8 cellular contexts compared by ENCODE assay signal in genomic region chr20:26209171-26209941, GRCh38.
DNase-seq lines count a peak whose midpoint lies in the region; ATAC-seq and TF ChIP-seq lines count a peak whose summit lies in the region.

No MANE protein-coding gene starts in this region.

- no peaks in the 10 kb centered on the region for H3K4me1 ChIP-seq in parathyroid adenoma

- no peak overlapping the region for H3K4me2 ChIP-seq in parathyroid adenoma (ENCODE audit: low read length)

- H3K36me3 ChIP-seq in parathyroid adenoma (ENCODE audit: control insufficient read depth, insufficient read depth, low read length): no peaks in the 10 kb centered on the region

- H3K9me3 ChIP-seq in parathyroid adenoma (ENCODE audit: control insufficient read depth, low read length): no peaks in the 10 kb centered on the region

- ATAC-seq in GM21423 (IDR thresholded peaks at IDR 0.05; ENCODE audit: unreplicated experiment): no peak

- H3K4me3 ChIP-seq in parathyroid adenoma (ENCODE audit: low read depth, low read length): no peak overlapping the region

- H3K79me2 ChIP-seq in parathyroid adenoma: no peaks in the 10 kb centered on the region

- H2AFZ ChIP-seq in parathyroid adenoma: peak overlapping the region; percentile 44

- DNase-seq in D341Med (ENCODE audit: low spot score): peak; percentile 33
- peak; percentile 1 to 20 for DNase-seq in activated CD4-positive, alpha-beta T cell treated with anti-CD3 and anti-CD28 coated beads for 4 hours
- peak; percentile 72 for DNase-seq in ecto neural progenitor cell (ENCODE audit: low spot score)
- DNase-seq in GM19240 (ENCODE audit: insufficient read length, low spot score): no peak
- DNase-seq in AG08395 (ENCODE audit: low spot score): no peak
- no peak for DNase-seq in RKO (ENCODE audit: low spot score)

- H3K9ac ChIP-seq in parathyroid adenoma: no peak overlapping the region

- no peak for TF ChIP-seq CTCF in parathyroid adenoma (IDR thresholded peaks at IDR 0.05)

- H3K27me3 ChIP-seq in parathyroid adenoma (ENCODE audit: control insufficient read depth, insufficient read depth, low read length): peaks cover 4% of the 10 kb centered on the region

- no peak overlapping the region for H3K27ac ChIP-seq in parathyroid adenoma

Comparison
In these comparisons a context has a peak if more than half of its experiments do, and no peak if none do; other contexts are left out.
1. DNase-seq: peak in D341Med (single experiment), activated CD4-positive, alpha-beta T cell treated with anti-CD3 and anti-CD28 coated beads for 4 hours (2 of 2) and ecto neural progenitor cell (single experiment); none in GM19240 (single experiment), AG08395 (single experiment) and RKO (single experiment).